In the genomic region with DNA sequence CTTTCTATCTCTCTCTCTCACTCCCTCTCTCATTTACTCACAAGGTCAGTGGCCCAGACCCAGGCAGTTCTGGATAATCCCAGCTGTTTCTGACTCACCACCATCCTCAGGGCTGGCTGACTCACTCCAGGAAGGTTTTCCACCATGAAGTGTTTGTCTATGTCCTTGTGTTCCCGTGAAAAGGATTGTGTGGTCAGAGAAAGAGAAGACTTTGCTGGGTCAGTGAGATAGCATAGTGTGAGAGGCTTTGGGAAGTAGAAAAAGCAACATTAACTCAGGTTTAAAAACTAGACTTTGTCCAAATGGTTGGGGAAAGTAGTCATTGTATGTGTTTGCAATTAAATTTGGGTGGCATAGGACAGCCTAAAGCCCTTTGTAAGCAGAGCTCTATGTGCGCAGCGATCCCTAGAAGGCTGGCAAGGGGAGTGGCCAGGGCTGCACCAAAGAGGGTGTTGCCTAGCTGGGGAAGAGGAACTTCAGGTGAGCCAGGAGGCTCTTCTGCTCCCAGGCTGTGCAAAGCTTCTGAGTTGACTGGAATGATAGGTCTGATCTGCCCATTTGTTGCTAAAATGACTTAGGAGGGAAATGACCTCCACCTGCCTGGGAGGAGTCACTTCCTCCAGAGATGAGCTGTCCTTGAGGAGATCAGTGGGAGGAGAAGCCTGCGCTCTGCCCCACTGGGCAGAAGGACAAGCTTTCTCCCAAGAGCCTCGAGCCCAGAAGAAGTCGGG, we compare ENCODE assay signal across 8 cellular contexts. TPM values are rescaled to one million over a fixed set of nuclear protein-coding genes. Genes with fewer than 3 reads are reported as not detected.
DNase-seq lines count a peak whose midpoint lies in the region; ATAC-seq and TF ChIP-seq lines count a peak whose summit lies in the region.

No MANE protein-coding gene starts in this region.

- H3K27me3 ChIP-seq in skeletal muscle tissue (ENCODE audit: control insufficient read depth in 3 of 3, insufficient read depth in 3 of 3, low read length in 3 of 3) = no peaks in the 10 kb centered on the region

- no peak for TF ChIP-seq CTCF in glutamatergic neuron (IDR thresholded peaks at IDR 0.05; ENCODE audit: partially characterized antibody, unreplicated experiment)

- no peak overlapping the region for H3K27ac Mint-ChIP-seq in activated T-cell treated with anti-CD3 and anti-CD28 coated beads, Interleukin-2, amount 50 U/mL, for 72 hours
- no peak overlapping the region for H3K27ac Mint-ChIP-seq in glutamatergic neuron (ENCODE audit: unreplicated experiment)

- peak overlapping the region in 1 of 3 donors; percentile 9 for H3K4me3 ChIP-seq in skeletal muscle tissue (ENCODE audit: low read length in 3 of 3)

- H3K9me3 ChIP-seq in skeletal muscle tissue (ENCODE audit: control insufficient read depth in 3 of 3, low read length in 3 of 3) = no peaks in the 10 kb centered on the region

- no peak overlapping the region for H3K4me3 Mint-ChIP-seq in activated T-cell treated with anti-CD3 and anti-CD28 coated beads, Interleukin-2, amount 50 U/mL, for 72 hours
- no peak overlapping the region for H3K4me3 Mint-ChIP-seq in glutamatergic neuron (ENCODE audit: unreplicated experiment)

- H3K36me3 Mint-ChIP-seq in activated T-cell treated with anti-CD3 and anti-CD28 coated beads, Interleukin-2, amount 50 U/mL, for 72 hours (ENCODE audit: insufficient read depth in 2 of 2) = no peaks in the 10 kb centered on the region
- H3K36me3 Mint-ChIP-seq in glutamatergic neuron (ENCODE audit: unreplicated experiment) = no peaks in the 10 kb centered on the region

- in situ Hi-C loops in SK-MEL-5 (cut with HindIII; ENCODE audit: low pct_unique_long_range_greater_than_20kb, low sequenced_read_pairs) = no loop called here

- peaks cover 74% of the 10 kb centered on the region for H3K4me1 Mint-ChIP-seq in activated T-cell treated with anti-CD3 and anti-CD28 coated beads, Interleukin-2, amount 50 U/mL, for 72 hours (ENCODE audit: low read depth)
- H3K4me1 Mint-ChIP-seq in glutamatergic neuron (ENCODE audit: low read depth, unreplicated experiment) = no peaks in the 10 kb centered on the region

- DNase-seq in activated T-cell treated with anti-CD3 and anti-CD28 coated beads, Interleukin-2, amount 50 U/mL, for 72 hours = peak in 1 of 2 donors; percentile 30
- DNase-seq in activated T-cell treated with anti-CD3 and anti-CD28 coated beads for 4 hours (no peak), SK-MEL-5 (ENCODE audit: low read depth, low spot score) (peak; percentile 92), glomerular visceral epithelial cell (ENCODE audit: extremely low spot score) (peak; percentile 97), glutamatergic neuron (no peak)

- no peaks in the 10 kb centered on the region for H3K27me3 Mint-ChIP-seq in activated T-cell treated with anti-CD3 and anti-CD28 coated beads, Interleukin-2, amount 50 U/mL, for 72 hours (ENCODE audit: low read depth)
- peaks cover 9% of the 10 kb centered on the region for H3K27me3 Mint-ChIP-seq in glutamatergic neuron (ENCODE audit: unreplicated experiment)

- peak overlapping the region in 1 of 3 donors; percentile 17 for H3K9ac ChIP-seq in skeletal muscle tissue (ENCODE audit: low read depth in 1 of 3, low read length in 3 of 3)

- no peaks in the 10 kb centered on the region for H3K9me3 Mint-ChIP-seq in activated T-cell treated with anti-CD3 and anti-CD28 coated beads, Interleukin-2, amount 50 U/mL, for 72 hours
- peaks cover 2% of the 10 kb centered on the region for H3K9me3 Mint-ChIP-seq in glutamatergic neuron (ENCODE audit: unreplicated experiment)

- no peaks in the 10 kb centered on the region for H3K36me3 ChIP-seq in skeletal muscle tissue (ENCODE audit: control insufficient read depth in 3 of 3, insufficient read depth in 3 of 3, low read length in 3 of 3)

- ATAC-seq in activated T-cell treated with anti-CD3 and anti-CD28 coated beads, Interleukin-2, amount 50 U/mL, for 72 hours (replicated peaks in 1 of 2) = peak; percentile 10 to 25
- no peak for ATAC-seq in HG03175 (IDR thresholded peaks at IDR 0.05; ENCODE audit: unreplicated experiment)
- no peak for ATAC-seq in HG03460 (IDR thresholded peaks at IDR 0.05; ENCODE audit: unreplicated experiment)

- peak overlapping the region; percentile 83 for H3K27ac ChIP-seq in skeletal muscle tissue (ENCODE audit: low read depth, low read length)

- H3K4me1 ChIP-seq in skeletal muscle tissue (ENCODE audit: control insufficient read depth in 3 of 3, insufficient read depth in 3 of 3, low read length in 3 of 3) = peaks cover 12 to 35% (median 22%) of the 10 kb centered on the region in 3 donors

RNA-seq across cellular contexts. Expression of gene CAPN2, which starts 4.9 kb away (rescaled TPM):
- 10 to 100 TPM; 37.8 to 58.8 TPM for total RNA-seq in activated T-cell treated with anti-CD3 and anti-CD28 coated beads, Interleukin-2, amount 50 U/mL, for 72 hours
- 75.9 and 76.0 TPM in 2 replicates for total RNA-seq in SK-MEL-5 (2014; rRNA removed; shearing (Covaris generic))
- polyA plus RNA-seq in SK-MEL-5 (2015; cell fraction: cytosol; rRNA removed) = 75.5 and 86.5 TPM in 2 replicates
- polyA plus RNA-seq in SK-MEL-5 (2015; cell fraction: nucleus; rRNA removed) = 95.7 and 99.1 TPM in 2 replicates
- 78.8 TPM for total RNA-seq in skeletal muscle tissue
- 25.6 TPM for total RNA-seq in glutamatergic neuron (ENCODE audit: unreplicated experiment)

RNA-seq across cellular contexts. Expression of gene CAPN8, which starts 41.9 kb away (rescaled TPM):
- not detected for total RNA-seq in activated T-cell treated with anti-CD3 and anti-CD28 coated beads, Interleukin-2, amount 50 U/mL, for 72 hours
- total RNA-seq in SK-MEL-5 (2014; rRNA removed; shearing (Covaris generic)) = not detected in 2 replicates
- not detected in 2 replicates for polyA plus RNA-seq in SK-MEL-5 (2015; cell fraction: cytosol; rRNA removed)
- polyA plus RNA-seq in SK-MEL-5 (2015; cell fraction: nucleus; rRNA removed) = 0.96 TPM in 1 of 2 replicates, not detected in the other
- total RNA-seq in skeletal muscle tissue (1.0 TPM), glutamatergic neuron (ENCODE audit: unreplicated experiment) (not detected)

Comparison
In these comparisons a context has a peak if more than half of its experiments do, and no peak if none do; other contexts are left out.
1. ATAC-seq: peak in activated T-cell treated with anti-CD3 and anti-CD28 coated beads, Interleukin-2, amount 50 U/mL, for 72 hours (2 of 2); none in HG03175 (single experiment) and HG03460 (single experiment).
2. DNase-seq: peak in SK-MEL-5 (single experiment) and glomerular visceral epithelial cell (single experiment); none in activated T-cell treated with anti-CD3 and anti-CD28 coated beads for 4 hours (single experiment) and glutamatergic neuron (single experiment).